ENCODE assay signal across 21 cellular contexts in the genomic region with DNA sequence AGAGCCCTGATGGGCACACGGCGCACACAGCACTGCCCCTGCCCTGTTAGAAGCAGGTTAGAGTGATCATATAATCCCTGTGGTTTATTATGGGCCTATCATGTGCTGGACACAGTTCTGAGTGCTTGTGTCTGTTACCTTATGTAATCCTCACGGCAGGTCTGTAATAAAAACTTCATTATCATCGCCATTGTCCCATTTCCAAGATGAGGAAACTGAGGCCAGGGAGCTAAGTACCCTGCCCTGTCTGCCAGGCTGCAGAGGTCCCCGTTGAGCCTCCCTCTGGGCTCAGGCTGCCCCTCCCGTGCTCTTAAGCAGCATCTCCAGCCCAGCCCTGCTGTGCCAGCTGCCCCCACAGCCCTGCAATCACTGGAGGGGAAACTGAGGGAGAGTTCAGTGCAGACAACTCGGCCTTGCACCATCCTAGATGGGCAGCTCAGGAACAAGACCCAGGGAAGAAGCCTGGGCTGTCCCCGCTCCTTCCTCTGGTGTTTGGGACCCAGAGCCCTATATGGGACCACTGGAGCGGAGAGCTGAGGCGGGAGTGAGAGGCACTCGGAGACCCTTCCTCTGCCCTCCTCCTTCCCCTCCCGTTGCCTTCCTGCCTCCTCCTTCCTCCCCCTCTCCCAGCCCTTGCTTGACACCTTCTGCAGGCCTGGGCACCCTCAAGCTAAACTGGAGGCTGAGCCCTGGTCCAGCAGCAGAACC. TPM values are rescaled to one million over a fixed set of nuclear protein-coding genes. Genes with fewer than 3 reads are reported as not detected.
"Had no signal": no experiment of that assay in that cellular context is flagged by ENCODE, and none has a peak within 500 bp of the region (broad histone marks: within the 10 kb centered on the region; RNA-seq: fewer than 3 reads in every experiment).

No MANE protein-coding gene starts in this region.

- H3K27ac ChIP-seq: breast epithelium, esophagus muscularis mucosa, foreskin keratinocyte, heart left ventricle, parathyroid adenoma, right atrium auricular region, thoracic aorta, uterus had no signal

- H3K4me1 ChIP-seq: breast epithelium, uterus had no signal

- DNase-seq: activated CD4-positive, alpha-beta T cell treated with anti-CD3 and anti-CD28 coated beads for 36 hours; activated CD4-positive, CD25-positive, alpha-beta regulatory T cell; activated CD8-positive, alpha-beta memory T cell treated with anti-CD3 and anti-CD28 coated beads, Interleukin-2, amount 10 ng/mL, durations not matched to agents 7 days and 5 days; activated CD8-positive, alpha-beta T cell treated with anti-CD3 and anti-CD28 coated beads, Interleukin-2, amount 10 ng/mL, durations not matched to agents 7 days and 5 days; activated naive CD4-positive, alpha-beta T cell; activated T-cell treated with anti-CD3 and anti-CD28 coated beads, Interleukin-2, amount 50 U/mL, for 72 hours; central memory CD4-positive, alpha-beta T cell; foreskin keratinocyte; hypothalamus; immature natural killer cell; midbrain; naive thymus-derived CD4-positive, alpha-beta T cell; occipital lobe; stimulated activated CD4-positive, alpha-beta T cell treated with anti-CD3 and anti-CD28 coated beads, Interleukin-2, amount 100 ng/mL, for 48 hours; uterus had no signal

- H3K9me3 ChIP-seq: breast epithelium, esophagus muscularis mucosa, heart left ventricle, right atrium auricular region, thoracic aorta, uterus had no signal

- H3K27me3 ChIP-seq: breast epithelium, right atrium auricular region had no signal

- H3K9ac ChIP-seq: parathyroid adenoma had no signal

- H3K36me3 ChIP-seq: breast epithelium, esophagus muscularis mucosa, heart left ventricle, right atrium auricular region, thoracic aorta, uterus had no signal

- H3K4me3 ChIP-seq: breast epithelium, esophagus muscularis mucosa, heart left ventricle, right atrium auricular region, thoracic aorta, uterus had no signal

RNA-seq across cellular contexts. Expression of gene WNT3, which starts 42.0 kb away (rescaled TPM):
- total RNA-seq: activated CD8-positive, alpha-beta memory T cell treated with anti-CD3 and anti-CD28 coated beads, Interleukin-2, amount 10 ng/mL, durations not matched to agents 7 days and 5 days; activated CD8-positive, alpha-beta T cell treated with anti-CD3 and anti-CD28 coated beads, Interleukin-2, amount 10 ng/mL, durations not matched to agents 7 days and 5 days had no signal
